ENCODE assay signal across 26 cellular contexts in the genomic region with DNA sequence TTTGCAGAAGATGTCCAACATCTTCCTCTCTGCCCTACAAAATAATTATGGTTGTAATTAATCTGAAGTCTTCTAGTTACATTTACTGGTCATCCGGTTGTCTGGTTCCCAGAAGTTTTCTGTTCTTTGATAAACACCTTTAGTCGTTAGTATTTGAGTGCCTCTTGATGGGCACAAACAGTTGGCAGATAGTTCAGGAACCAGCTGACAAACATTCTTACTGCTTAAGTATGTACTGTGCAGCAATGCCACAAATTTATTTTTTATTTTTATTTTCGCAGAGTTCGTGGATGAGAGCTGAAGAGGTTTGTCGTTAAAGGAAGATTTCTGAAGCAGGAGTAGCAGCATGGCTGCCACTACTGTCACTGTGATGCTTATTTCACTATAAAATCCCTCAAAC.
"Had no signal": no experiment of that assay in that cellular context is flagged by ENCODE, and none has a peak within 500 bp of the region (broad histone marks: within the 10 kb centered on the region; RNA-seq: fewer than 3 reads in every experiment).

No MANE protein-coding gene starts in this region.

- H3K36me3 ChIP-seq: colonic mucosa had no signal

- H3K4me1 ChIP-seq: colonic mucosa had no signal

- ATAC-seq: activated CD4-positive, CD25-positive, alpha-beta regulatory T cell treated with anti-CD3 and anti-CD28 coated beads, Interleukin-2, amount 50 U/mL, for 24 hours; activated CD8-positive, alpha-beta T cell treated with anti-CD3 and anti-CD28 coated beads for 36 hours; activated T-cell treated with anti-CD3 and anti-CD28 coated beads, Interleukin-2, amount 50 U/mL, for 4 hours; activated T-helper 17 cell treated with anti-CD3 and anti-CD28 coated beads, Interleukin-2, amount 50 U/mL, for 72 hours; gastroesophageal sphincter; T-cell had no signal

- H3K27ac ChIP-seq: brain microvascular endothelial cell, colonic mucosa, epithelial cell of prostate, esophagus squamous epithelium, gastroesophageal sphincter, WERI-Rb-1 had no signal

- H3K4me3 ChIP-seq: colonic mucosa, esophagus squamous epithelium, gastroesophageal sphincter had no signal

- H3K9me3 ChIP-seq: colonic mucosa, esophagus squamous epithelium, gastroesophageal sphincter had no signal

- H3K27me3 ChIP-seq: brain microvascular endothelial cell, colonic mucosa, esophagus squamous epithelium, gastroesophageal sphincter had no signal

- DNase-seq: activated B cell treated with CpG ODN at 0.5 μM for 24 hours; activated CD4-positive, alpha-beta T cell treated with anti-CD3 and anti-CD28 coated beads for 48 hours; activated CD4-positive, alpha-beta T cell treated with anti-CD3 and anti-CD28 coated beads, Interleukin-2, amount 50 U/mL, for 1 hour; activated CD4-positive, alpha-beta T cell treated with anti-CD3 and anti-CD28 coated beads, Interleukin-2, amount 50 U/mL, for 48 hours; activated CD8-positive, alpha-beta memory T cell treated with anti-CD3 and anti-CD28 coated beads for 24 hours; activated CD8-positive, alpha-beta T cell treated with anti-CD3 and anti-CD28 coated beads for 36 hours; activated effector memory CD4-positive, alpha-beta T cell treated with Interleukin-2 at 50 U/mL for 16 hours; activated gamma-delta T cell treated with Interleukin-2 at 50 U/mL for 16 hours; activated naive CD4-positive, alpha-beta T cell treated with anti-CD3 and anti-CD28 coated beads, Interleukin-2, amount 50 U/mL, for 16 hours; activated naive CD4-positive, alpha-beta T cell treated with Interleukin-2 at 50 U/mL for 16 hours; activated T-cell treated with anti-CD3 and anti-CD28 coated beads, Interleukin-2, amount 50 U/mL, for 4 hours; amniotic stem cell; anterior cingulate cortex; brain microvascular endothelial cell; caudate nucleus; colonic mucosa; effector CD8-positive, alpha-beta T cell; esophagus squamous epithelium; foreskin melanocyte; T-cell; T1000; WERI-Rb-1 had no signal
